In genomic region chr12:117048585-117048904, GRCh38 we compare ENCODE assay signal across 1 cellular context.
A peak's percentile ranks its signal among the peaks of the same experiment; 100 is the strongest.
TF ChIP-seq lines count a peak whose summit lies in the region.

No MANE protein-coding gene starts in this region.

TF ChIP-seq in HepG2, 621 proteins besides CTCF, POLR2A, EP300 and RAD21 (continued from another document and continues in another):
- TF ChIP-seq, protein P1, sequence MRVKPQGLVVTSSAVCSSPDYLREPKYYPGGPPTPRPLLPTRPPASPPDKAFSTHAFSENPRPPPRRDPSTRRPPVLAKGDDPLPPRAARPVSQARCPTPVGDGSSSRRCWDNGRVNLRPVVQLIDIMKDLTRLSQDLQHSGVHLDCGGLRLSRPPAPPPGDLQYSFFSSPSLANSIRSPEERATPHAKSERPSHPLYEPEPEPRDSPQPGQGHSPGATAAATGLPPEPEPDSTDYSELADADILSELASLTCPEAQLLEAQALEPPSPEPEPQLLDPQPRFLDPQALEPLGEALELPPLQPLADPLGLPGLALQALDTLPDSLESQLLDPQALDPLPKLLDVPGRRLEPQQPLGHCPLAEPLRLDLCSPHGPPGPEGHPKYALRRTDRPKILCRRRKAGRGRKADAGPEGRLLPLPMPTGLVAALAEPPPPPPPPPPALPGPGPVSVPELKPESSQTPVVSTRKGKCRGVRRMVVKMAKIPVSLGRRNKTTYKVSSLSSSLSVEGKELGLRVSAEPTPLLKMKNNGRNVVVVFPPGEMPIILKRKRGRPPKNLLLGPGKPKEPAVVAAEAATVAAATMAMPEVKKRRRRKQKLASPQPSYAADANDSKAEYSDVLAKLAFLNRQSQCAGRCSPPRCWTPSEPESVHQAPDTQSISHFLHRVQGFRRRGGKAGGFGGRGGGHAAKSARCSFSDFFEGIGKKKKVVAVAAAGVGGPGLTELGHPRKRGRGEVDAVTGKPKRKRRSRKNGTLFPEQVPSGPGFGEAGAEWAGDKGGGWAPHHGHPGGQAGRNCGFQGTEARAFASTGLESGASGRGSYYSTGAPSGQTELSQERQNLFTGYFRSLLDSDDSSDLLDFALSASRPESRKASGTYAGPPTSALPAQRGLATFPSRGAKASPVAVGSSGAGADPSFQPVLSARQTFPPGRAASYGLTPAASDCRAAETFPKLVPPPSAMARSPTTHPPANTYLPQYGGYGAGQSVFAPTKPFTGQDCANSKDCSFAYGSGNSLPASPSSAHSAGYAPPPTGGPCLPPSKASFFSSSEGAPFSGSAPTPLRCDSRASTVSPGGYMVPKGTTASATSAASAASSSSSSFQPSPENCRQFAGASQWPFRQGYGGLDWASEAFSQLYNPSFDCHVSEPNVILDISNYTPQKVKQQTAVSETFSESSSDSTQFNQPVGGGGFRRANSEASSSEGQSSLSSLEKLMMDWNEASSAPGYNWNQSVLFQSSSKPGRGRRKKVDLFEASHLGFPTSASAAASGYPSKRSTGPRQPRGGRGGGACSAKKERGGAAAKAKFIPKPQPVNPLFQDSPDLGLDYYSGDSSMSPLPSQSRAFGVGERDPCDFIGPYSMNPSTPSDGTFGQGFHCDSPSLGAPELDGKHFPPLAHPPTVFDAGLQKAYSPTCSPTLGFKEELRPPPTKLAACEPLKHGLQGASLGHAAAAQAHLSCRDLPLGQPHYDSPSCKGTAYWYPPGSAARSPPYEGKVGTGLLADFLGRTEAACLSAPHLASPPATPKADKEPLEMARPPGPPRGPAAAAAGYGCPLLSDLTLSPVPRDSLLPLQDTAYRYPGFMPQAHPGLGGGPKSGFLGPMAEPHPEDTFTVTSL (CRISPR knock-in tag; IDR thresholded peaks at IDR 0.05; ENCODE audit: borderline replicate concordance): 0 out of 2 replicates have a peak, but pooled peaks have one; percentile 9
- no peak for TF ChIP-seq AGO2 (optimal IDR thresholded peaks at IDR 0.05; ENCODE audit: low read depth, low read length)
- no peak for TF ChIP-seq ZFP36 (IDR thresholded peaks at IDR 0.05; ENCODE audit: borderline replicate concordance, low read depth, low read length, partially characterized antibody)
- TF ChIP-seq ZNF780A (CRISPR knock-in tag; IDR thresholded peaks at IDR 0.05): no peak
- 0 out of 2 replicates have a peak, but pooled peaks have one; percentile 14 for TF ChIP-seq SRY (CRISPR knock-in tag; IDR thresholded peaks at IDR 0.05)
- TF ChIP-seq PHB2 (IDR thresholded peaks at IDR 0.05; ENCODE audit: partially characterized antibody): no peak
- TF ChIP-seq ZC3H13 (CRISPR knock-in tag; IDR thresholded peaks at IDR 0.05): no peak
- TF ChIP-seq ETV5 (CRISPR knock-in tag; IDR thresholded peaks at IDR 0.05; ENCODE audit: borderline replicate concordance): no peak
- TF ChIP-seq, protein P2, sequence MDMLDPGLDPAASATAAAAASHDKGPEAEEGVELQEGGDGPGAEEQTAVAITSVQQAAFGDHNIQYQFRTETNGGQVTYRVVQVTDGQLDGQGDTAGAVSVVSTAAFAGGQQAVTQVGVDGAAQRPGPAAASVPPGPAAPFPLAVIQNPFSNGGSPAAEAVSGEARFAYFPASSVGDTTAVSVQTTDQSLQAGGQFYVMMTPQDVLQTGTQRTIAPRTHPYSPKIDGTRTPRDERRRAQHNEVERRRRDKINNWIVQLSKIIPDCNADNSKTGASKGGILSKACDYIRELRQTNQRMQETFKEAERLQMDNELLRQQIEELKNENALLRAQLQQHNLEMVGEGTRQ (IDR thresholded peaks at IDR 0.05; ENCODE audit: low read depth, low read length): no peak
- TF ChIP-seq, protein P2 (CRISPR knock-in tag; IDR thresholded peaks at IDR 0.05; ENCODE audit: borderline replicate concordance): 0 out of 2 replicates have a peak, but pooled peaks have one; percentile 35
- TF ChIP-seq ZNF570 (CRISPR knock-in tag; IDR thresholded peaks at IDR 0.05; ENCODE audit: borderline replicate concordance): no peak
- no peak for TF ChIP-seq ZNF589 (CRISPR knock-in tag; conservative IDR thresholded peaks at IDR 0.05)
- TF ChIP-seq, protein P3, sequence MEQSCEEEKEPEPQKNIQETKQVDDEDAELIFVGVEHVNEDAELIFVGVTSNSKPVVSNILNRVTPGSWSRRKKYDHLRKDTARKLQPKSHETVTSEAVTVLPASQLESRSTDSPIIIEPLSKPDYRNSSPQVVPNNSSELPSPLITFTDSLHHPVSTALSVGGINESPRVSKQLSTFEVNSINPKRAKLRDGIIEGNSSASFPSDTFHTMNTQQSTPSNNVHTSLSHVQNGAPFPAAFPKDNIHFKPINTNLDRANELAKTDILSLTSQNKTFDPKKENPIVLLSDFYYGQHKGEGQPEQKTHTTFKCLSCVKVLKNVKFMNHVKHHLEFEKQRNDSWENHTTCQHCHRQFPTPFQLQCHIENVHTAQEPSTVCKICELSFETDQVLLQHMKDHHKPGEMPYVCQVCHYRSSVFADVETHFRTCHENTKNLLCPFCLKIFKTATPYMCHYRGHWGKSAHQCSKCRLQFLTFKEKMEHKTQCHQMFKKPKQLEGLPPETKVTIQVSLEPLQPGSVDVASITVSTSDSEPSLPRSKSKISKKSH (CRISPR knock-in tag; IDR thresholded peaks at IDR 0.05; ENCODE audit: borderline replicate concordance): peak; percentile 43; the same call in 1 of the 2 replicates
- no peak for TF ChIP-seq ZNF180 (CRISPR knock-in tag; IDR thresholded peaks at IDR 0.05; ENCODE audit: borderline replicate concordance, low read depth)
- TF ChIP-seq DBP (CRISPR knock-in tag; IDR thresholded peaks at IDR 0.05; ENCODE audit: not compliant biosample characterization): no peak
- 0 out of 2 replicates have a peak, but pooled peaks have one; percentile 50 for TF ChIP-seq ZNF747 (CRISPR knock-in tag; IDR thresholded peaks at IDR 0.05; ENCODE audit: borderline replicate concordance)
- no peak for TF ChIP-seq NCOR1 (IDR thresholded peaks at IDR 0.05; ENCODE audit: borderline replicate concordance, low read length)
- no peak for TF ChIP-seq NR2C2 (CRISPR knock-in tag; IDR thresholded peaks at IDR 0.05; ENCODE audit: borderline replicate concordance)
- TF ChIP-seq ZFP37 (CRISPR knock-in tag; IDR thresholded peaks at IDR 0.05; ENCODE audit: borderline replicate concordance): no peak
- TF ChIP-seq ZNF550 (CRISPR knock-in tag; IDR thresholded peaks at IDR 0.05; ENCODE audit: borderline replicate concordance): no peak
- TF ChIP-seq ARNTL (CRISPR knock-in tag; IDR thresholded peaks at IDR 0.05): no peak
- TF ChIP-seq DMAP1 (CRISPR knock-in tag; IDR thresholded peaks at IDR 0.05): 0 out of 2 replicates have a peak, but pooled peaks have one; percentile 13
- no peak for TF ChIP-seq GABPA (IDR thresholded peaks at IDR 0.05; ENCODE audit: low read depth, low read length)
- no peak for TF ChIP-seq GABPA (CRISPR knock-in tag; IDR thresholded peaks at IDR 0.05; ENCODE audit: low read depth)
- no peak for TF ChIP-seq ZNF205 (CRISPR knock-in tag; IDR thresholded peaks at IDR 0.05)
- TF ChIP-seq RBM22 (optimal IDR thresholded peaks at IDR 0.05; ENCODE audit: low read length): peak; percentile 98
- TF ChIP-seq ZNF703 (CRISPR knock-in tag; IDR thresholded peaks at IDR 0.05; ENCODE audit: borderline replicate concordance): no peak
- TF ChIP-seq RBM39 (IDR thresholded peaks at IDR 0.05; ENCODE audit: low read depth, low read length, poor library complexity, severe bottlenecking): no peak
- 0 out of 2 replicates have a peak, but pooled peaks have one; percentile 57 for TF ChIP-seq ZNF564 (CRISPR knock-in tag; IDR thresholded peaks at IDR 0.05)
- TF ChIP-seq MZF1 (CRISPR knock-in tag; IDR thresholded peaks at IDR 0.05; ENCODE audit: borderline replicate concordance): no peak
- no peak for TF ChIP-seq FOSL2 (CRISPR knock-in tag; IDR thresholded peaks at IDR 0.05)
- no peak for TF ChIP-seq NFE2 (CRISPR knock-in tag; IDR thresholded peaks at IDR 0.05)
- TF ChIP-seq ZNF280D (CRISPR knock-in tag; IDR thresholded peaks at IDR 0.05): no peak
- TF ChIP-seq NFYC (CRISPR knock-in tag; IDR thresholded peaks at IDR 0.05): no peak
- TF ChIP-seq ZNF335 (CRISPR knock-in tag; IDR thresholded peaks at IDR 0.05): 0 out of 2 replicates have a peak, but pooled peaks have one; percentile 10
- TF ChIP-seq SP4 (CRISPR knock-in tag; IDR thresholded peaks at IDR 0.05): no peak
- peak; percentile 14; the same call in 1 of the 2 replicates for TF ChIP-seq ZNF687 (CRISPR knock-in tag; IDR thresholded peaks at IDR 0.05)
- no peak for TF ChIP-seq PATZ1 (CRISPR knock-in tag; IDR thresholded peaks at IDR 0.05)
- TF ChIP-seq ZNF136 (CRISPR knock-in tag; IDR thresholded peaks at IDR 0.05; ENCODE audit: low read depth): no peak
- no peak for TF ChIP-seq SCMH1 (CRISPR knock-in tag; IDR thresholded peaks at IDR 0.05; ENCODE audit: borderline replicate concordance)
- 0 out of 2 replicates have a peak, but pooled peaks have one; percentile 7 for TF ChIP-seq ZMYM4 (CRISPR knock-in tag; IDR thresholded peaks at IDR 0.05)
- no peak for TF ChIP-seq SIN3A (IDR thresholded peaks at IDR 0.05; ENCODE audit: borderline replicate concordance, low read depth, low read length)
